In the genomic region with DNA sequence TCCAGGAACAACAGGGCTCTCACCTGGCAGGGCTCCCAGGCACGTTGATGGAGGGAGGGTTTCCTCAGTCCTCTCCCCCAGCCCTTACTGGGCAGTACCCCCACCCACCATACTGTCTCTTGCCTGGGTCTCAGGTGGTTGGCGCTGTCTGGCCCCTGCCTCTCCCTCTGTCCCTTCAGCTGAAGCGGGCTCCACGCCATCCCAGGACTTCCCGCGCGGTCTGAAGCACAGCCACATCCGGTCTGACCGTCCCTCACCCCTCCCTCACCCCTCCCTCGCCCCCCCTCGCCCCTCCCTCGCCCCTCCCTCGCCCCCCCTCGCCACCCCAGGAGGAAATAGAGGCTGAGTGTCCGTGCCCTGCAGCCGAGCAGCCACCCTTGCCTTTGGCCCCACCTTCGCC, we compare ENCODE assay signal across 18 cellular contexts. TPM values are rescaled to one million over a fixed set of nuclear protein-coding genes. Genes with fewer than 3 reads are reported as not detected.
"Had no signal": no experiment of that assay in that cellular context is flagged by ENCODE, and none has a peak within 500 bp of the region (broad histone marks: within the 10 kb centered on the region; RNA-seq: fewer than 3 reads in every experiment).

No MANE protein-coding gene starts in this region.

RNA-seq across cellular contexts. Expression of a gene that starts 27.4 kb away (rescaled TPM):
- total RNA-seq: activated naive CD4-positive, alpha-beta T cell treated with anti-CD3 and anti-CD28 coated beads for 36 hours; activated naive CD4-positive, alpha-beta T cell treated with anti-CD3 and anti-CD28 coated beads, Interleukin-2, amount 50 U/mL, for 72 hours; activated naive CD8-positive, alpha-beta T cell treated with anti-CD3 and anti-CD28 coated beads for 36 hours; activated naive CD8-positive, alpha-beta T cell treated with anti-CD3 and anti-CD28 coated beads, Interleukin-2, amount 10 ng/mL, durations not matched to agents 7 days and 5 days; activated T-cell treated with anti-CD3 and anti-CD28 coated beads, Interleukin-2, amount 50 U/mL, for 4 hours; activated T-cell treated with anti-CD3 and anti-CD28 coated beads, Interleukin-2, amount 50 U/mL, for 72 hours; activated T-helper 1 cell treated with anti-CD3 and anti-CD28 coated beads, Interleukin-12 subunit alpha, Interleukin-12 subunit beta, Interleukin-2, Interleukin-4 antibody, amounts not matched to agents 30 ng/mL and 10 ng/mL and 1 ng/mL, durations not matched to agents 14 hours and 24 hours and 36 hours; activated T-helper 17 cell treated with anti-CD3 and anti-CD28 coated beads, Interleukin-2, amount 50 U/mL, for 72 hours; activated T-helper 2 cell treated with anti-CD3 and anti-CD28 coated beads, Interferon-gamma antibody, Interleukin-2, Interleukin-4, amounts not matched to agents 10 μg/mL and 5 μg/mL and 100 μg/mL, durations not matched to agents 14 hours and 24 hours and 36 hours; adrenal gland; aorta; ascending aorta; astrocyte; body of pancreas; breast epithelium; bronchial epithelial cell; cardiac muscle cell; cardiac septum had no signal
